Comparison of ENCODE assay signal across 19 cellular contexts in the genomic region with DNA sequence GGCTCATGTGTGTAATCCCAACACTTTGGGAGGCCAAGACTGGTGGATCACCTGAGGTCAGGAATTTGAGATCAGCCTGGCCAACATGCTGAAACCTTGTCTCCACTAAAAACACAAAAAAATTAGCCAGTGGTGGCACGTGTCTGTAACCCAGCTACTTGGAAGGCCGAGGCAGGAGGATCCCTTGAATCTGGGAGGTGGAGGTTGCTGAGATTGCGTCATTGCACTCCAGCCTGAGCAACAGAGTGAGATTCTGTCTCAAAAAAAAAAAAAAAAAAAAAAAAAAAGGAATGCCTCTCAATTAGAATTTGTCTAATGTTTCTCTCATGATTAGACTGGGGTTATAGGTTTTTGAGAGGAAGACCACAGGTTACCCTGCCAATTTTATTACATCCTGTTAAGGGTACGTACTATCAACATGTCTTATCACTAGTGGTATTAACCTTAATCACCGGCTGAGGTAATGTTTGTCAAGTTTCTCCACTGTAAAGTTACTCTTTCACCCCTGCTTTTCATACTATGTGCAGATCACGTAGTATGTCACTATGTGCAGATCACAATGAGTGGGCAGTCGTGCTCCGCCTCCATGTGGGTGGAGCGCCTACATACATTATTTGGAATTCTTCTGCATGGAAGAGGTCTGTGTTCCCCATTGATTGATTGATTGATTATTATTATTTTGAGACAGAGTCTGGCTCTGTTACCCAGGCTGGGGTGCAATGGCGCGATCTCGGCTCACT. TPM values are rescaled to one million over a fixed set of nuclear protein-coding genes. Genes with fewer than 3 reads are reported as not detected.
DNase-seq lines count a peak whose midpoint lies in the region; ATAC-seq, FAIRE-seq and TF ChIP-seq lines count a peak whose summit lies in the region.
"Had no signal": no experiment of that assay in that cellular context is flagged by ENCODE, and none has a peak within 500 bp of the region (broad histone marks: within the 10 kb centered on the region; RNA-seq: fewer than 3 reads in every experiment).

No MANE protein-coding gene starts in this region.

- peaks cover 3% of the 10 kb centered on the region for H3K4me1 Mint-ChIP-seq in activated CD4-positive, alpha-beta memory T cell treated with anti-CD3 and anti-CD28 coated beads for 36 hours (ENCODE audit: low read depth)
- H3K4me1 Mint-ChIP-seq in activated CD4-positive, alpha-beta memory T cell treated with anti-CD3 and anti-CD28 coated beads, Interleukin-2, amount 10 ng/mL, durations not matched to agents 7 days and 5 days = peaks cover 10% of the 10 kb centered on the region
- peaks cover 2% of the 10 kb centered on the region for H3K4me1 Mint-ChIP-seq in progenitor cell of endocrine pancreas (ENCODE audit: low read depth)
- H3K4me1 Mint-ChIP-seq in activated T-helper 1 cell treated with anti-CD3 and anti-CD28 coated beads, Interleukin-12 subunit alpha, Interleukin-12 subunit beta, Interleukin-2, Interleukin-4 antibody, amounts not matched to agents 30 ng/mL and 10 ng/mL and 1 ng/mL, durations not matched to agents 14 hours and 24 hours and 36 hours (ENCODE audit: low read depth) = peaks cover 6% of the 10 kb centered on the region
- H3K4me1 Mint-ChIP-seq: GM23338 had no signal

- TF ChIP-seq CTCF in K562 (IDR thresholded peaks at IDR 0.05 in 2 of 3, conservative IDR thresholded peaks at IDR 0.05 in 1 of 3; ENCODE audit: insufficient read depth in 2 of 3, low read depth in 1 of 3, low read length in 3 of 3) = no peak
- no peak for TF ChIP-seq CTCF in progenitor cell of endocrine pancreas (IDR thresholded peaks at IDR 0.05; ENCODE audit: unreplicated experiment)

- H3K4me2 ChIP-seq in K562 (ENCODE audit: insufficient read depth, low read length) = no peak overlapping the region
- H3K4me2 ChIP-seq: BLaER1 treated with 17β-estradiol and CSF1 and Interleukin-3, amounts not matched to agents 10 nM and 100 nM; GM23338 had no signal

- no peaks in the 10 kb centered on the region for H4K20me1 ChIP-seq in K562 (replicated peaks; ENCODE audit: control insufficient read depth, insufficient read depth, low read length)
- H4K20me1 ChIP-seq: BLaER1 treated with 17β-estradiol and CSF1 and Interleukin-3, amounts not matched to agents 10 nM and 100 nM had no signal

- H3K9ac ChIP-seq in K562 (ENCODE audit: insufficient read depth in 1 of 2, low read depth in 2 of 2, low read length in 2 of 2) = no peak overlapping the region
- H3K9ac ChIP-seq: BLaER1 treated with 17β-estradiol and CSF1 and Interleukin-3, amounts not matched to agents 10 nM and 100 nM had no signal

- intact Hi-C loops in activated CD4-positive, alpha-beta memory T cell treated with anti-CD3 and anti-CD28 coated beads for 36 hours (cut with micrococcal nuclease) = no loop called here
- intact Hi-C loops in K562 (cut with micrococcal nuclease) = no loop called here
- intact Hi-C loops in activated T-helper 1 cell treated with anti-CD3 and anti-CD28 coated beads, Interleukin-12 subunit alpha, Interleukin-12 subunit beta, Interleukin-2, Interleukin-4 antibody, amounts not matched to agents 30 ng/mL and 10 ng/mL and 1 ng/mL, durations not matched to agents 14 hours and 24 hours and 36 hours (cut with micrococcal nuclease) = no loop called here

- in situ Hi-C loops in K562 (cut with MboI) = no loop called here

- no peak overlapping the region for H3K4me3 Mint-ChIP-seq in activated CD4-positive, alpha-beta memory T cell treated with anti-CD3 and anti-CD28 coated beads for 36 hours
- H3K4me3 Mint-ChIP-seq in activated CD4-positive, alpha-beta memory T cell treated with anti-CD3 and anti-CD28 coated beads, Interleukin-2, amount 10 ng/mL, durations not matched to agents 7 days and 5 days = no peak overlapping the region
- H3K4me3 Mint-ChIP-seq in progenitor cell of endocrine pancreas (ENCODE audit: low read depth) = no peak overlapping the region
- no peak overlapping the region for H3K4me3 Mint-ChIP-seq in activated T-helper 1 cell treated with anti-CD3 and anti-CD28 coated beads, Interleukin-12 subunit alpha, Interleukin-12 subunit beta, Interleukin-2, Interleukin-4 antibody, amounts not matched to agents 30 ng/mL and 10 ng/mL and 1 ng/mL, durations not matched to agents 14 hours and 24 hours and 36 hours
- H3K4me3 Mint-ChIP-seq: CD4-positive, CD25-positive, alpha-beta regulatory T cell; GM23338; H9; HFFc6 had no signal

- peak overlapping the region; percentile 20 for H3K27ac Mint-ChIP-seq in activated CD4-positive, alpha-beta memory T cell treated with anti-CD3 and anti-CD28 coated beads for 36 hours
- no peak overlapping the region for H3K27ac Mint-ChIP-seq in activated CD4-positive, alpha-beta memory T cell treated with anti-CD3 and anti-CD28 coated beads, Interleukin-2, amount 10 ng/mL, durations not matched to agents 7 days and 5 days
- H3K27ac Mint-ChIP-seq in progenitor cell of endocrine pancreas = peak overlapping the region; percentile 91
- no peak overlapping the region for H3K27ac Mint-ChIP-seq in activated T-helper 1 cell treated with anti-CD3 and anti-CD28 coated beads, Interleukin-12 subunit alpha, Interleukin-12 subunit beta, Interleukin-2, Interleukin-4 antibody, amounts not matched to agents 30 ng/mL and 10 ng/mL and 1 ng/mL, durations not matched to agents 14 hours and 24 hours and 36 hours
- H3K27ac Mint-ChIP-seq: CD4-positive, CD25-positive, alpha-beta regulatory T cell; GM23338; H9; HFFc6 had no signal

- ATAC-seq in K562 (no peak), HG03135 (IDR thresholded peaks at IDR 0.05; ENCODE audit: unreplicated experiment) (no peak)
- ATAC-seq: GM23338 had no signal

- CTCF ChIA-PET in activated CD4-positive, alpha-beta memory T cell treated with anti-CD3 and anti-CD28 coated beads for 36 hours (lab: Charles Lee) = interaction anchor here (0.6 kb wide), 1 partner anchor 8 kb away, joined by 3 read pairs; no protein-coding TSS in a partner anchor
- CTCF ChIA-PET in activated CD4-positive, alpha-beta memory T cell treated with anti-CD3 and anti-CD28 coated beads, Interleukin-2, amount 10 ng/mL, durations not matched to agents 7 days and 5 days (lab: Charles Lee) = no interaction called here
- CTCF ChIA-PET in HEK293T (lab: Yijun Ruan, JAX) (no interaction called here), K562 (lab: Yijun Ruan, JAX; ENCODE audit: low intra/inter-chr PET ratio) (no interaction called here)

- TF ChIP-seq POLR2A in K562 (conservative IDR thresholded peaks at IDR 0.05) = no peak

- H3K36me3 ChIP-seq in K562 (ENCODE audit: control insufficient read depth, insufficient read depth, low read length) = no peaks in the 10 kb centered on the region
- H3K36me3 ChIP-seq: BLaER1 treated with 17β-estradiol and CSF1 and Interleukin-3, amounts not matched to agents 10 nM and 100 nM had no signal

- no peak for TF ChIP-seq RAD21 in K562 (CRISPR knock-in tag; conservative IDR thresholded peaks at IDR 0.05 in 1 of 2, IDR thresholded peaks at IDR 0.05 in 1 of 2)

- peaks cover 3 to 6% of the 10 kb centered on the region in 2 experiments; a peak in 3 of 5 replicates for H3K4me1 ChIP-seq in K562 (replicated peaks in 1 of 2; ENCODE audit: control insufficient read depth in 2 of 2, insufficient read depth in 2 of 2, low read length in 2 of 2)

- H3K4me3 ChIP-seq in K562 = no peak overlapping the region
- H3K4me3 ChIP-seq: BLaER1 treated with 17β-estradiol and CSF1 and Interleukin-3, amounts not matched to agents 10 nM and 100 nM; GM23338 had no signal

- H2AFZ ChIP-seq in K562 (ENCODE audit: low read depth, low read length) = no peak overlapping the region
- H2AFZ ChIP-seq: GM23338 had no signal

- FAIRE-seq in K562 (lab: Jason Lieb, UNC) = no peak
- FAIRE-seq: G401.6, GM12892, HTR-8/SVneo had no signal

- TF ChIP-seq EP300 in K562 (IDR thresholded peaks at IDR 0.05; ENCODE audit: low read length) = no peak

- POLR2A ChIA-PET in activated CD4-positive, alpha-beta memory T cell treated with anti-CD3 and anti-CD28 coated beads for 36 hours (lab: Charles Lee) = no interaction called here
- POLR2A ChIA-PET in activated CD4-positive, alpha-beta memory T cell treated with anti-CD3 and anti-CD28 coated beads, Interleukin-2, amount 10 ng/mL, durations not matched to agents 7 days and 5 days (lab: Charles Lee) = no interaction called here
- POLR2A ChIA-PET in HEK293T (lab: Yijun Ruan, JAX) = no interaction called here
- POLR2A ChIA-PET in K562 (lab: Yijun Ruan, JAX) = interaction anchor here (1.5 kb wide), 1 partner anchor 11 kb away, joined by 3 read pairs; no protein-coding TSS in a partner anchor

- no peak for DNase-seq in activated CD4-positive, alpha-beta memory T cell treated with anti-CD3 and anti-CD28 coated beads for 36 hours
- no peak for DNase-seq in activated CD4-positive, alpha-beta memory T cell treated with anti-CD3 and anti-CD28 coated beads, Interleukin-2, amount 10 ng/mL, durations not matched to agents 7 days and 5 days
- no peak for DNase-seq in HEK293T (ENCODE audit: extremely low spot score)
- no peak for DNase-seq in K562 (ENCODE audit: extremely low read depth in 1 of 4, low spot score in 3 of 4)
- DNase-seq in progenitor cell of endocrine pancreas (ENCODE audit: low spot score, unreplicated experiment) = no peak
- DNase-seq in activated T-helper 1 cell treated with anti-CD3 and anti-CD28 coated beads, Interleukin-12 subunit alpha, Interleukin-12 subunit beta, Interleukin-2, Interleukin-4 antibody, amounts not matched to agents 30 ng/mL and 10 ng/mL and 1 ng/mL, durations not matched to agents 14 hours and 24 hours and 36 hours (ENCODE audit: low spot score) = no peak
- DNase-seq in cerebellum (ENCODE audit: low spot score) = no peak
- DNase-seq: 8988T; CD4-positive, CD25-positive, alpha-beta regulatory T cell; DMS79 treated with DMSO at 0.1 percent for 48 hours; EL; H9; HFFc6 had no signal

- no peaks in the 10 kb centered on the region for H3K27me3 ChIP-seq in K562 (ENCODE audit: control insufficient read depth in 2 of 2, insufficient read depth in 2 of 2, low read length in 2 of 2)
- H3K27me3 ChIP-seq: BLaER1 treated with 17β-estradiol and CSF1 and Interleukin-3, amounts not matched to agents 10 nM and 100 nM had no signal

- BruUV-seq in K562 (replicated peaks; lab: Mats Ljungman, UMichigan) = no TSS peak

- no peaks in the 10 kb centered on the region for H3K9me3 Mint-ChIP-seq in activated CD4-positive, alpha-beta memory T cell treated with anti-CD3 and anti-CD28 coated beads for 36 hours
- H3K9me3 Mint-ChIP-seq in activated CD4-positive, alpha-beta memory T cell treated with anti-CD3 and anti-CD28 coated beads, Interleukin-2, amount 10 ng/mL, durations not matched to agents 7 days and 5 days = no peaks in the 10 kb centered on the region
- no peaks in the 10 kb centered on the region for H3K9me3 Mint-ChIP-seq in progenitor cell of endocrine pancreas (ENCODE audit: low read depth)
- H3K9me3 Mint-ChIP-seq in activated T-helper 1 cell treated with anti-CD3 and anti-CD28 coated beads, Interleukin-12 subunit alpha, Interleukin-12 subunit beta, Interleukin-2, Interleukin-4 antibody, amounts not matched to agents 30 ng/mL and 10 ng/mL and 1 ng/mL, durations not matched to agents 14 hours and 24 hours and 36 hours = no peaks in the 10 kb centered on the region
- H3K9me3 Mint-ChIP-seq: CD4-positive, CD25-positive, alpha-beta regulatory T cell; GM23338; H9; HFFc6 had no signal

- H3K27ac ChIP-seq in K562 (ENCODE audit: extremely low read depth, low read depth, low read length) = no peak overlapping the region
- H3K27ac ChIP-seq: BLaER1 treated with 17β-estradiol and CSF1 and Interleukin-3, amounts not matched to agents 10 nM and 100 nM had no signal

- no peaks in the 10 kb centered on the region for H3K9me3 ChIP-seq in K562 (replicated peaks; ENCODE audit: control insufficient read depth, insufficient read depth, low read depth, low read length)
- H3K9me3 ChIP-seq: BLaER1 treated with 17β-estradiol and CSF1 and Interleukin-3, amounts not matched to agents 10 nM and 100 nM had no signal

- no peaks in the 10 kb centered on the region for H3K36me3 Mint-ChIP-seq in activated CD4-positive, alpha-beta memory T cell treated with anti-CD3 and anti-CD28 coated beads for 36 hours
- H3K36me3 Mint-ChIP-seq in activated CD4-positive, alpha-beta memory T cell treated with anti-CD3 and anti-CD28 coated beads, Interleukin-2, amount 10 ng/mL, durations not matched to agents 7 days and 5 days (ENCODE audit: low read depth) = no peaks in the 10 kb centered on the region
- no peaks in the 10 kb centered on the region for H3K36me3 Mint-ChIP-seq in progenitor cell of endocrine pancreas (ENCODE audit: insufficient read depth)
- H3K36me3 Mint-ChIP-seq in activated T-helper 1 cell treated with anti-CD3 and anti-CD28 coated beads, Interleukin-12 subunit alpha, Interleukin-12 subunit beta, Interleukin-2, Interleukin-4 antibody, amounts not matched to agents 30 ng/mL and 10 ng/mL and 1 ng/mL, durations not matched to agents 14 hours and 24 hours and 36 hours (ENCODE audit: low read depth) = no peaks in the 10 kb centered on the region
- H3K36me3 Mint-ChIP-seq: CD4-positive, CD25-positive, alpha-beta regulatory T cell had no signal

- H3K79me2 ChIP-seq in K562 (ENCODE audit: control insufficient read depth, insufficient read depth, low read length) = no peaks in the 10 kb centered on the region

- H3K27me3 Mint-ChIP-seq in activated CD4-positive, alpha-beta memory T cell treated with anti-CD3 and anti-CD28 coated beads for 36 hours = no peaks in the 10 kb centered on the region
- peaks cover 6% of the 10 kb centered on the region for H3K27me3 Mint-ChIP-seq in activated CD4-positive, alpha-beta memory T cell treated with anti-CD3 and anti-CD28 coated beads, Interleukin-2, amount 10 ng/mL, durations not matched to agents 7 days and 5 days
- peaks cover 3% of the 10 kb centered on the region for H3K27me3 Mint-ChIP-seq in progenitor cell of endocrine pancreas
- peaks cover 6% of the 10 kb centered on the region for H3K27me3 Mint-ChIP-seq in activated T-helper 1 cell treated with anti-CD3 and anti-CD28 coated beads, Interleukin-12 subunit alpha, Interleukin-12 subunit beta, Interleukin-2, Interleukin-4 antibody, amounts not matched to agents 30 ng/mL and 10 ng/mL and 1 ng/mL, durations not matched to agents 14 hours and 24 hours and 36 hours (ENCODE audit: insufficient read depth)

- H3K9me1 ChIP-seq in K562 (ENCODE audit: control insufficient read depth, insufficient read depth, low read length) = no peaks in the 10 kb centered on the region

- 66% methylated on average over 12 of the region's 12 CpGs for WGBS in K562 (ENCODE audit: insufficient coverage, low coverage, missing lambda C conversion rate)

RNA-seq across cellular contexts. Expression of a gene that starts 6.2 kb away (rescaled TPM):
- 10 to 100 TPM; 45.0 to 49.9 TPM for total RNA-seq in activated CD4-positive, alpha-beta memory T cell treated with anti-CD3 and anti-CD28 coated beads for 36 hours
- total RNA-seq in activated CD4-positive, alpha-beta memory T cell treated with anti-CD3 and anti-CD28 coated beads, Interleukin-2, amount 10 ng/mL, durations not matched to agents 7 days and 5 days = 10 to 100 TPM; 33.9 to 35.1 TPM
- 61.6 and 152 TPM in 2 replicates for total RNA-seq in K562 (2011; cell fraction: chromatin; rRNA removed; ENCODE audit: low replicate concordance)
- 73.4 and 82.2 TPM in 2 replicates for total RNA-seq in K562 (2011; cell fraction: nucleolus; rRNA removed)
- total RNA-seq in K562 (2011; cell fraction: nucleoplasm; rRNA removed) = 63.7 and 80.1 TPM in 2 replicates
- 23.9 and 36.9 TPM in 2 replicates for total RNA-seq in K562 (2014; rRNA removed)
- 9.4 and 10.0 TPM in 2 replicates for total RNA-seq in K562 (2014; rRNA removed; fragmentation: Illumina TruSeq; extraction: Trizol)
- total RNA-seq in K562 (2015; rRNA removed; fragmentation: Illumina TruSeq; extraction: Trizol) = 11.5 and 12.8 TPM in 2 replicates
- total RNA-seq in K562 (2021) = 61.2 and 65.7 TPM in 2 replicates
- polyA plus RNA-seq in K562 (2011; rRNA removed) = 9.2 and 27.7 TPM in 2 replicates
- 11.9 and 16.1 TPM in 2 replicates for polyA plus RNA-seq in K562 (2011; cell fraction: cytosol; rRNA removed)
- 38.7 and 47.7 TPM in 2 replicates for polyA plus RNA-seq in K562 (2011; cell fraction: nucleus; rRNA removed)
- 40.3 and 49.0 TPM in 2 replicates for polyA plus RNA-seq in K562 (2012)
- 21.6 and 30.8 TPM in 2 replicates for polyA plus RNA-seq in K562 (2014; fragmentation: Illumina TruSeq; extraction: Trizol)
- 1 to 10 TPM; 6.5 to 7.0 TPM for polyA plus RNA-seq in K562 (2014; fragmentation: Nextera tagmentation; extraction: Ambion mirVana)
- 18.5 and 24.0 TPM in 2 replicates for polyA plus RNA-seq in K562 (2014; rRNA removed)
- 11.8 and 16.9 TPM in 2 replicates for polyA minus RNA-seq in K562 (2011; rRNA and poly(A)+ RNA removed)
- 18.0 and 23.9 TPM in 2 replicates for polyA minus RNA-seq in K562 (2011; cell fraction: cytosol; rRNA and poly(A)+ RNA removed)
- 21.9 and 27.0 TPM in 2 replicates for polyA minus RNA-seq in K562 (2011; cell fraction: nucleus; rRNA and poly(A)+ RNA removed)
- 63.8 and 69.4 TPM in 2 replicates for total RNA-seq in progenitor cell of endocrine pancreas
- 52.4 and 58.1 TPM in 2 replicates for total RNA-seq in activated T-helper 1 cell treated with anti-CD3 and anti-CD28 coated beads, Interleukin-12 subunit alpha, Interleukin-12 subunit beta, Interleukin-2, Interleukin-4 antibody, amounts not matched to agents 30 ng/mL and 10 ng/mL and 1 ng/mL, durations not matched to agents 14 hours and 24 hours and 36 hours
- total RNA-seq in cerebellum = 22.7 TPM

RNA-seq across cellular contexts. Expression of a gene that starts 8.8 kb away (rescaled TPM):
- 1 to 10 TPM; 3.1 to 4.3 TPM for total RNA-seq in activated CD4-positive, alpha-beta memory T cell treated with anti-CD3 and anti-CD28 coated beads for 36 hours
- 1 to 10 TPM in 1 of 2 experiments, under 1 TPM in 1; 0.98 to 1.9 TPM for total RNA-seq in activated CD4-positive, alpha-beta memory T cell treated with anti-CD3 and anti-CD28 coated beads, Interleukin-2, amount 10 ng/mL, durations not matched to agents 7 days and 5 days
- total RNA-seq in K562 (2011; cell fraction: chromatin; rRNA removed; ENCODE audit: low replicate concordance) = 47.2 and 168 TPM in 2 replicates
- 109 and 124 TPM in 2 replicates for total RNA-seq in K562 (2011; cell fraction: nucleolus; rRNA removed)
- total RNA-seq in K562 (2011; cell fraction: nucleoplasm; rRNA removed) = 103 and 108 TPM in 2 replicates
- total RNA-seq in K562 (2014; rRNA removed) (13.6 and 19.6 TPM in 2 replicates), K562 (2014; rRNA removed; fragmentation: Illumina TruSeq; extraction: Trizol) (11.4 and 17.9 TPM in 2 replicates), K562 (2015; rRNA removed; fragmentation: Illumina TruSeq; extraction: Trizol) (15.9 and 18.6 TPM in 2 replicates), K562 (2021) (33.5 and 37.6 TPM in 2 replicates), progenitor cell of endocrine pancreas (86.7 and 106 TPM in 2 replicates), cerebellum (13.1 TPM)
- polyA plus RNA-seq in K562 (2011; rRNA removed) (38.4 and 39.6 TPM in 2 replicates), K562 (2014; fragmentation: Illumina TruSeq; extraction: Trizol) (29.3 and 34.6 TPM in 2 replicates), K562 (2014; fragmentation: Nextera tagmentation; extraction: Ambion mirVana) (1 to 10 TPM; 2.6 to 2.8 TPM), K562 (2014; rRNA removed) (18.8 and 19.1 TPM in 2 replicates)
- polyA plus RNA-seq in K562 (2011; cell fraction: cytosol; rRNA removed) = 31.3 and 46.5 TPM in 2 replicates
- polyA plus RNA-seq in K562 (2011; cell fraction: nucleus; rRNA removed) = 52.1 and 78.7 TPM in 2 replicates
- polyA plus RNA-seq in K562 (2012) = 33.1 and 42.2 TPM in 2 replicates
- polyA minus RNA-seq in K562 (2011; rRNA and poly(A)+ RNA removed) = 37.1 and 59.8 TPM in 2 replicates
- polyA minus RNA-seq in K562 (2011; cell fraction: cytosol; rRNA and poly(A)+ RNA removed) = 36.1 and 41.3 TPM in 2 replicates
- polyA minus RNA-seq in K562 (2011; cell fraction: nucleus; rRNA and poly(A)+ RNA removed) = 26.1 and 33.0 TPM in 2 replicates
- 2.6 and 3.0 TPM in 2 replicates for total RNA-seq in activated T-helper 1 cell treated with anti-CD3 and anti-CD28 coated beads, Interleukin-12 subunit alpha, Interleukin-12 subunit beta, Interleukin-2, Interleukin-4 antibody, amounts not matched to agents 30 ng/mL and 10 ng/mL and 1 ng/mL, durations not matched to agents 14 hours and 24 hours and 36 hours
- total RNA-seq: CD4-positive, CD25-positive, alpha-beta regulatory T cell had no signal

RNA-seq across cellular contexts. Expression of a gene that starts 36.6 kb away (rescaled TPM):
- under 1 TPM; 0.29 to 0.34 TPM for total RNA-seq in activated CD4-positive, alpha-beta memory T cell treated with anti-CD3 and anti-CD28 coated beads for 36 hours
- total RNA-seq in activated CD4-positive, alpha-beta memory T cell treated with anti-CD3 and anti-CD28 coated beads, Interleukin-2, amount 10 ng/mL, durations not matched to agents 7 days and 5 days = 1 to 10 TPM; 5.2 to 5.5 TPM
- 13.3 and 30.8 TPM in 2 replicates for total RNA-seq in K562 (2011; cell fraction: chromatin; rRNA removed; ENCODE audit: low replicate concordance)
- total RNA-seq in K562 (2011; cell fraction: nucleolus; rRNA removed) = 17.5 and 19.0 TPM in 2 replicates
- total RNA-seq in K562 (2011; cell fraction: nucleoplasm; rRNA removed) = 14.6 and 15.8 TPM in 2 replicates
- 2.7 TPM in 2 replicates for total RNA-seq in K562 (2014; rRNA removed)
- 0.77 and 1.1 TPM in 2 replicates for total RNA-seq in K562 (2014; rRNA removed; fragmentation: Illumina TruSeq; extraction: Trizol)
- 1.8 TPM in 2 replicates for total RNA-seq in K562 (2015; rRNA removed; fragmentation: Illumina TruSeq; extraction: Trizol)
- 3.7 and 4.4 TPM in 2 replicates for total RNA-seq in K562 (2021)
- 1.7 and 2.8 TPM in 2 replicates for polyA plus RNA-seq in K562 (2011; rRNA removed)
- 1.7 and 2.1 TPM in 2 replicates for polyA plus RNA-seq in K562 (2011; cell fraction: cytosol; rRNA removed)
- polyA plus RNA-seq in K562 (2011; cell fraction: nucleus; rRNA removed) = 22.2 and 32.4 TPM in 2 replicates
- 5.2 and 20.8 TPM in 2 replicates for polyA plus RNA-seq in K562 (2012)
- polyA plus RNA-seq in K562 (2014; fragmentation: Illumina TruSeq; extraction: Trizol) = 2.7 and 3.1 TPM in 2 replicates
- under 1 TPM; 0.25 to 0.31 TPM for polyA plus RNA-seq in K562 (2014; fragmentation: Nextera tagmentation; extraction: Ambion mirVana)
- 4.3 and 4.4 TPM in 2 replicates for polyA plus RNA-seq in K562 (2014; rRNA removed)
- 0.39 and 0.70 TPM in 2 replicates for polyA minus RNA-seq in K562 (2011; rRNA and poly(A)+ RNA removed)
- polyA minus RNA-seq in K562 (2011; cell fraction: cytosol; rRNA and poly(A)+ RNA removed) = 1.2 TPM in 1 of 2 replicates, not detected in the other
- polyA minus RNA-seq in K562 (2011; cell fraction: nucleus; rRNA and poly(A)+ RNA removed) = 1.9 and 2.4 TPM in 2 replicates
- 0.55 and 1.2 TPM in 2 replicates for total RNA-seq in progenitor cell of endocrine pancreas
- total RNA-seq in activated T-helper 1 cell treated with anti-CD3 and anti-CD28 coated beads, Interleukin-12 subunit alpha, Interleukin-12 subunit beta, Interleukin-2, Interleukin-4 antibody, amounts not matched to agents 30 ng/mL and 10 ng/mL and 1 ng/mL, durations not matched to agents 14 hours and 24 hours and 36 hours = 0.13 TPM in 1 of 2 replicates, not detected in the other
- total RNA-seq in cerebellum = 0.36 TPM
- polyA plus RNA-seq: GM23338 had no signal

RNA-seq across cellular contexts. Expression of a gene that starts 56.6 kb away (rescaled TPM):
- total RNA-seq in activated CD4-positive, alpha-beta memory T cell treated with anti-CD3 and anti-CD28 coated beads for 36 hours = 1 to 10 TPM; 3.5 to 4.7 TPM
- total RNA-seq in activated CD4-positive, alpha-beta memory T cell treated with anti-CD3 and anti-CD28 coated beads, Interleukin-2, amount 10 ng/mL, durations not matched to agents 7 days and 5 days = under 1 TPM; 0.30 to 0.48 TPM
- total RNA-seq in K562 (2011; cell fraction: chromatin; rRNA removed; ENCODE audit: low replicate concordance) = 9.4 and 24.3 TPM in 2 replicates
- 24.0 and 25.1 TPM in 2 replicates for total RNA-seq in K562 (2011; cell fraction: nucleolus; rRNA removed)
- total RNA-seq in K562 (2011; cell fraction: nucleoplasm; rRNA removed) = 8.3 and 12.6 TPM in 2 replicates
- total RNA-seq in K562 (2014; rRNA removed) (68.4 and 72.3 TPM in 2 replicates), K562 (2014; rRNA removed; fragmentation: Illumina TruSeq; extraction: Trizol) (2.4 and 4.5 TPM in 2 replicates), K562 (2015; rRNA removed; fragmentation: Illumina TruSeq; extraction: Trizol) (11.3 and 13.4 TPM in 2 replicates), K562 (2021) (33.3 and 35.8 TPM in 2 replicates), progenitor cell of endocrine pancreas (0.89 and 1.0 TPM in 2 replicates), cerebellum (2.5 TPM)
- polyA plus RNA-seq in K562 (2011; rRNA removed) (9.1 and 11.5 TPM in 2 replicates), K562 (2014; fragmentation: Illumina TruSeq; extraction: Trizol) (4.0 and 10.5 TPM in 2 replicates), K562 (2014; fragmentation: Nextera tagmentation; extraction: Ambion mirVana) (under 1 TPM; 0.14 to 0.55 TPM), K562 (2014; rRNA removed) (34.4 and 34.8 TPM in 2 replicates)
- 14.0 and 24.3 TPM in 2 replicates for polyA plus RNA-seq in K562 (2011; cell fraction: cytosol; rRNA removed)
- 19.8 and 25.1 TPM in 2 replicates for polyA plus RNA-seq in K562 (2011; cell fraction: nucleus; rRNA removed)
- 18.4 and 67.5 TPM in 2 replicates for polyA plus RNA-seq in K562 (2012)
- polyA minus RNA-seq in K562 (2011; rRNA and poly(A)+ RNA removed) = 2.2 and 6.8 TPM in 2 replicates
- polyA minus RNA-seq in K562 (2011; cell fraction: cytosol; rRNA and poly(A)+ RNA removed) = 12.3 and 17.9 TPM in 2 replicates
- polyA minus RNA-seq in K562 (2011; cell fraction: nucleus; rRNA and poly(A)+ RNA removed) = 7.7 and 8.9 TPM in 2 replicates
- 2.8 and 3.1 TPM in 2 replicates for total RNA-seq in activated T-helper 1 cell treated with anti-CD3 and anti-CD28 coated beads, Interleukin-12 subunit alpha, Interleukin-12 subunit beta, Interleukin-2, Interleukin-4 antibody, amounts not matched to agents 30 ng/mL and 10 ng/mL and 1 ng/mL, durations not matched to agents 14 hours and 24 hours and 36 hours
- total RNA-seq: CD4-positive, CD25-positive, alpha-beta regulatory T cell had no signal
- polyA plus RNA-seq: CD4-positive, CD25-positive, alpha-beta regulatory T cell had no signal

Comparison
In these comparisons a context has a peak if more than half of its experiments do, and no peak if none do; other contexts are left out.
1. H3K27ac Mint-ChIP-seq: peak in activated CD4-positive, alpha-beta memory T cell treated with anti-CD3 and anti-CD28 coated beads for 36 hours (single experiment) and progenitor cell of endocrine pancreas (single experiment); none in activated CD4-positive, alpha-beta memory T cell treated with anti-CD3 and anti-CD28 coated beads, Interleukin-2, amount 10 ng/mL, durations not matched to agents 7 days and 5 days (single experiment) and activated T-helper 1 cell treated with anti-CD3 and anti-CD28 coated beads, Interleukin-12 subunit alpha, Interleukin-12 subunit beta, Interleukin-2, Interleukin-4 antibody, amounts not matched to agents 30 ng/mL and 10 ng/mL and 1 ng/mL, durations not matched to agents 14 hours and 24 hours and 36 hours (single experiment).